In the genomic region with DNA sequence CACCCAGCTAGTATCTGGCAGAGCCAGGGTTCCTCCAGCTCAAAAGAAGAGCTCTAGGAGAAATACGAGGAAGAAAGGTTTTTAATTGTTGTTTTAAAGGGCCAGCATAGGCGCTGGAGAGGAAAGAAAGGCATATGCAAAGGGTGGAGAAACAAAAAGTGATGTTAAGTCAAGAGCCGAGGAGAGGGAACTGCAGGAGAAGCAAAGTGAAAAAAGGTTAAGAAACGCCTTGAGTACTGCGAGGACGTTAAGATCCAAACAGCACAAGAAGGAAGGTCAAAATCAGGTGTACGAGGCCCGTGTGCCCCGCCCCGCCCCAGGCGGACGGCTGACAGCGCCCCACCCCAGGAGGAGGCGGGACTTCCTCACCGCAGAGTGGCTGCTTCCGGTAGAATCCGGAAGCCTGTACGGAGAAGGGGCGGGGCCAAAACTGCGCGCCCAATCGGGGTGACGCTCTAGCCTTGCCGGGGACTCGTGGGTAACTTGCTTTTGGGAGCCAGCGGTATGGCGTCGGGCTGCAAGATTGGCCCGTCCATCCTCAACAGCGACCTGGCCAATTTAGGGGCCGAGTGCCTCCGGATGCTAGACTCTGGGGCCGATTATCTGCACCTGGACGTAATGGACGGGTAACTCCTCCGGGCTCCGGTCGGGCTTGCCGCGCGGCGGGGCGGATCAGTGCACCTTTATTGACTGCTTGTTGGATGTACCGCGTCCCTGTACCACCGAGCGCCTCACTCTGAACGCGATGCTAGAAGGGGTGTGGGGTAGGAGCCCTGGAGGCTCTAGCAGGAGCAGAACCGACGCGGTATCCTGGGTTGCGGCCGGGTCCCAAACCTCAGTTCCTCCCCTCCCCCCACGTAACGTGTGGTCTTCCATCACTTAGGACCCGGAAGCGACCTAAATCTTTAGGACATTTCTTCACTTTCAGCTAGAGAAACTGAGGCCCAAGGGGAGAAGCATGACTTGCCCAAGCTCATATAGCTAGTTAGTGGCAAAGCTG, we compare ENCODE assay signal across 1 cellular context.
TF ChIP-seq lines count a peak whose summit lies in the region.

A gene (plus strand): TSS at position 481 of the 1,000 bp plus-strand sequence. CDS start 24 bp downstream, at position 505.

TF ChIP-seq in HepG2, 621 proteins besides CTCF, POLR2A, EP300 and RAD21 (continued from another document and continues in another):
- TF ChIP-seq, protein P1, sequence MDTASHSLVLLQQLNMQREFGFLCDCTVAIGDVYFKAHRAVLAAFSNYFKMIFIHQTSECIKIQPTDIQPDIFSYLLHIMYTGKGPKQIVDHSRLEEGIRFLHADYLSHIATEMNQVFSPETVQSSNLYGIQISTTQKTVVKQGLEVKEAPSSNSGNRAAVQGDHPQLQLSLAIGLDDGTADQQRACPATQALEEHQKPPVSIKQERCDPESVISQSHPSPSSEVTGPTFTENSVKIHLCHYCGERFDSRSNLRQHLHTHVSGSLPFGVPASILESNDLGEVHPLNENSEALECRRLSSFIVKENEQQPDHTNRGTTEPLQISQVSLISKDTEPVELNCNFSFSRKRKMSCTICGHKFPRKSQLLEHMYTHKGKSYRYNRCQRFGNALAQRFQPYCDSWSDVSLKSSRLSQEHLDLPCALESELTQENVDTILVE (CRISPR knock-in tag; IDR thresholded peaks at IDR 0.05) = no peak
- TF ChIP-seq NONO (IDR thresholded peaks at IDR 0.05) (no peak), NONO (CRISPR knock-in tag; conservative IDR thresholded peaks at IDR 0.05) (peak; percentile 81; the same call in 1 of the 2 replicates), XBP1 (CRISPR knock-in tag; IDR thresholded peaks at IDR 0.05) (no peak), SATB2 (CRISPR knock-in tag; IDR thresholded peaks at IDR 0.05) (0 out of 2 replicates have a peak, but pooled peaks have one; percentile 36), ZSCAN21 (CRISPR knock-in tag; IDR thresholded peaks at IDR 0.05; ENCODE audit: borderline replicate concordance) (peak; percentile 46; the same call in 1 of the 2 replicates), FOXP1 (IDR thresholded peaks at IDR 0.05) (no peak), FOXP1 (CRISPR knock-in tag; IDR thresholded peaks at IDR 0.05) (no peak), ZNF337 (CRISPR knock-in tag; IDR thresholded peaks at IDR 0.05; ENCODE audit: borderline replicate concordance, low read depth) (no peak), ZKSCAN1 (IDR thresholded peaks at IDR 0.05; ENCODE audit: low read length) (no peak; the same call in 1 of the 2 replicates), TCF7L2 (IDR thresholded peaks at IDR 0.05; ENCODE audit: low read depth, low read length) (no peak), ZNF224 (CRISPR knock-in tag; IDR thresholded peaks at IDR 0.05) (peak; percentile 66; the same call in 1 of the 2 replicates), RFX1 (IDR thresholded peaks at IDR 0.05) (no peak), ZNF44 (CRISPR knock-in tag; IDR thresholded peaks at IDR 0.05) (0 out of 2 replicates have a peak, but pooled peaks have one; percentile 85), ZNF766 (CRISPR knock-in tag; IDR thresholded peaks at IDR 0.05; ENCODE audit: borderline replicate concordance) (no peak), SOX5 (CRISPR knock-in tag; IDR thresholded peaks at IDR 0.05; ENCODE audit: borderline replicate concordance) (peak; percentile 32; the same call in 1 of the 2 replicates), KMT2A (CRISPR knock-in tag; IDR thresholded peaks at IDR 0.05) (peak; percentile 95), ZFP82 (CRISPR knock-in tag; IDR thresholded peaks at IDR 0.05; ENCODE audit: borderline replicate concordance) (peak; percentile 58; the same call in 1 of the 2 replicates), ZNF709 (CRISPR knock-in tag; IDR thresholded peaks at IDR 0.05) (peak; percentile 61; the same call in 1 of the 2 replicates), MEF2D (CRISPR knock-in tag; IDR thresholded peaks at IDR 0.05) (no peak), TEAD3 (CRISPR knock-in tag; optimal IDR thresholded peaks at IDR 0.05; ENCODE audit: borderline replicate concordance) (peak; percentile 52), ZBTB21 (CRISPR knock-in tag; IDR thresholded peaks at IDR 0.05) (no peak), ZNF530 (CRISPR knock-in tag; IDR thresholded peaks at IDR 0.05; ENCODE audit: low read depth) (no peak)
- TF ChIP-seq, protein P2, sequence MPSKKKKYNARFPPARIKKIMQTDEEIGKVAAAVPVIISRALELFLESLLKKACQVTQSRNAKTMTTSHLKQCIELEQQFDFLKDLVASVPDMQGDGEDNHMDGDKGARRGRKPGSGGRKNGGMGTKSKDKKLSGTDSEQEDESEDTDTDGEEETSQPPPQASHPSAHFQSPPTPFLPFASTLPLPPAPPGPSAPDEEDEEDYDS (CRISPR knock-in tag; IDR thresholded peaks at IDR 0.05) = peak; percentile 74
- TF ChIP-seq, protein P3, sequence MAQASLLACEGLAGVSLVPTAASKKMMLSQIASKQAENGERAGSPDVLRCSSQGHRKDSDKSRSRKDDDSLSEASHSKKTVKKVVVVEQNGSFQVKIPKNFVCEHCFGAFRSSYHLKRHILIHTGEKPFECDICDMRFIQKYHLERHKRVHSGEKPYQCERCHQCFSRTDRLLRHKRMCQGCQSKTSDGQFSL (CRISPR knock-in tag; IDR thresholded peaks at IDR 0.05) = no peak
- TF ChIP-seq, protein P4, sequence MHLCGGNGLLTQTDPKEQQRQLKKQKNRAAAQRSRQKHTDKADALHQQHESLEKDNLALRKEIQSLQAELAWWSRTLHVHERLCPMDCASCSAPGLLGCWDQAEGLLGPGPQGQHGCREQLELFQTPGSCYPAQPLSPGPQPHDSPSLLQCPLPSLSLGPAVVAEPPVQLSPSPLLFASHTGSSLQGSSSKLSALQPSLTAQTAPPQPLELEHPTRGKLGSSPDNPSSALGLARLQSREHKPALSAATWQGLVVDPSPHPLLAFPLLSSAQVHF (CRISPR knock-in tag; IDR thresholded peaks at IDR 0.05) = 0 out of 2 replicates have a peak, but pooled peaks have one; percentile 16
- TF ChIP-seq, protein P5, sequence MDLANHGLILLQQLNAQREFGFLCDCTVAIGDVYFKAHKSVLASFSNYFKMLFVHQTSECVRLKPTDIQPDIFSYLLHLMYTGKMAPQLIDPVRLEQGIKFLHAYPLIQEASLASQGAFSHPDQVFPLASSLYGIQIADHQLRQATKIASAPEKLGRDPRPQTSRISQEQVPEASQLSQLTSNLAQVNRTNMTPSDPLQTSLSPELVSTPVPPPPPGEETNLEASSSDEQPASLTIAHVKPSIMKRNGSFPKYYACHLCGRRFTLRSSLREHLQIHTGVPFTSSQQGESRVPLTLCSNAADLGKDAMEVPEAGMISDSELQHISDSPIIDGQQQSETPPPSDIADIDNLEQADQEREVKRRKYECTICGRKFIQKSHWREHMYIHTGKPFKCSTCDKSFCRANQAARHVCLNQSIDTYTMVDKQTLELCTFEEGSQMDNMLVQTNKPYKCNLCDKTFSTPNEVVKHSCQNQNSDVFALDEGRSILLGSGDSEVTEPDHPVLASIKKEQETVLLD (CRISPR knock-in tag; IDR thresholded peaks at IDR 0.05; ENCODE audit: low read depth) = no peak
- TF ChIP-seq, protein P6, sequence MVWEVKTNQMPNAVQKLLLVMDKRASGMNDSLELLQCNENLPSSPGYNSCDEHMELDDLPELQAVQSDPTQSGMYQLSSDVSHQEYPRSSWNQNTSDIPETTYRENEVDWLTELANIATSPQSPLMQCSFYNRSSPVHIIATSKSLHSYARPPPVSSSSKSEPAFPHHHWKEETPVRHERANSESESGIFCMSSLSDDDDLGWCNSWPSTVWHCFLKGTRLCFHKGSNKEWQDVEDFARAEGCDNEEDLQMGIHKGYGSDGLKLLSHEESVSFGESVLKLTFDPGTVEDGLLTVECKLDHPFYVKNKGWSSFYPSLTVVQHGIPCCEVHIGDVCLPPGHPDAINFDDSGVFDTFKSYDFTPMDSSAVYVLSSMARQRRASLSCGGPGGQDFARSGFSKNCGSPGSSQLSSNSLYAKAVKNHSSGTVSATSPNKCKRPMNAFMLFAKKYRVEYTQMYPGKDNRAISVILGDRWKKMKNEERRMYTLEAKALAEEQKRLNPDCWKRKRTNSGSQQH (CRISPR knock-in tag; IDR thresholded peaks at IDR 0.05; ENCODE audit: low read depth) = no peak
- TF ChIP-seq, protein P7, sequence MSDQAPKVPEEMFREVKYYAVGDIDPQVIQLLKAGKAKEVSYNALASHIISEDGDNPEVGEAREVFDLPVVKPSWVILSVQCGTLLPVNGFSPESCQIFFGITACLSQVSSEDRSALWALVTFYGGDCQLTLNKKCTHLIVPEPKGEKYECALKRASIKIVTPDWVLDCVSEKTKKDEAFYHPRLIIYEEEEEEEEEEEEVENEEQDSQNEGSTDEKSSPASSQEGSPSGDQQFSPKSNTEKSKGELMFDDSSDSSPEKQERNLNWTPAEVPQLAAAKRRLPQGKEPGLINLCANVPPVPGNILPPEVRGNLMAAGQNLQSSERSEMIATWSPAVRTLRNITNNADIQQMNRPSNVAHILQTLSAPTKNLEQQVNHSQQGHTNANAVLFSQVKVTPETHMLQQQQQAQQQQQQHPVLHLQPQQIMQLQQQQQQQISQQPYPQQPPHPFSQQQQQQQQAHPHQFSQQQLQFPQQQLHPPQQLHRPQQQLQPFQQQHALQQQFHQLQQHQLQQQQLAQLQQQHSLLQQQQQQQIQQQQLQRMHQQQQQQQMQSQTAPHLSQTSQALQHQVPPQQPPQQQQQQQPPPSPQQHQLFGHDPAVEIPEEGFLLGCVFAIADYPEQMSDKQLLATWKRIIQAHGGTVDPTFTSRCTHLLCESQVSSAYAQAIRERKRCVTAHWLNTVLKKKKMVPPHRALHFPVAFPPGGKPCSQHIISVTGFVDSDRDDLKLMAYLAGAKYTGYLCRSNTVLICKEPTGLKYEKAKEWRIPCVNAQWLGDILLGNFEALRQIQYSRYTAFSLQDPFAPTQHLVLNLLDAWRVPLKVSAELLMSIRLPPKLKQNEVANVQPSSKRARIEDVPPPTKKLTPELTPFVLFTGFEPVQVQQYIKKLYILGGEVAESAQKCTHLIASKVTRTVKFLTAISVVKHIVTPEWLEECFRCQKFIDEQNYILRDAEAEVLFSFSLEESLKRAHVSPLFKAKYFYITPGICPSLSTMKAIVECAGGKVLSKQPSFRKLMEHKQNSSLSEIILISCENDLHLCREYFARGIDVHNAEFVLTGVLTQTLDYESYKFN (CRISPR knock-in tag; conservative IDR thresholded peaks at IDR 0.05) = peak; percentile 48
- TF ChIP-seq, protein P8, sequence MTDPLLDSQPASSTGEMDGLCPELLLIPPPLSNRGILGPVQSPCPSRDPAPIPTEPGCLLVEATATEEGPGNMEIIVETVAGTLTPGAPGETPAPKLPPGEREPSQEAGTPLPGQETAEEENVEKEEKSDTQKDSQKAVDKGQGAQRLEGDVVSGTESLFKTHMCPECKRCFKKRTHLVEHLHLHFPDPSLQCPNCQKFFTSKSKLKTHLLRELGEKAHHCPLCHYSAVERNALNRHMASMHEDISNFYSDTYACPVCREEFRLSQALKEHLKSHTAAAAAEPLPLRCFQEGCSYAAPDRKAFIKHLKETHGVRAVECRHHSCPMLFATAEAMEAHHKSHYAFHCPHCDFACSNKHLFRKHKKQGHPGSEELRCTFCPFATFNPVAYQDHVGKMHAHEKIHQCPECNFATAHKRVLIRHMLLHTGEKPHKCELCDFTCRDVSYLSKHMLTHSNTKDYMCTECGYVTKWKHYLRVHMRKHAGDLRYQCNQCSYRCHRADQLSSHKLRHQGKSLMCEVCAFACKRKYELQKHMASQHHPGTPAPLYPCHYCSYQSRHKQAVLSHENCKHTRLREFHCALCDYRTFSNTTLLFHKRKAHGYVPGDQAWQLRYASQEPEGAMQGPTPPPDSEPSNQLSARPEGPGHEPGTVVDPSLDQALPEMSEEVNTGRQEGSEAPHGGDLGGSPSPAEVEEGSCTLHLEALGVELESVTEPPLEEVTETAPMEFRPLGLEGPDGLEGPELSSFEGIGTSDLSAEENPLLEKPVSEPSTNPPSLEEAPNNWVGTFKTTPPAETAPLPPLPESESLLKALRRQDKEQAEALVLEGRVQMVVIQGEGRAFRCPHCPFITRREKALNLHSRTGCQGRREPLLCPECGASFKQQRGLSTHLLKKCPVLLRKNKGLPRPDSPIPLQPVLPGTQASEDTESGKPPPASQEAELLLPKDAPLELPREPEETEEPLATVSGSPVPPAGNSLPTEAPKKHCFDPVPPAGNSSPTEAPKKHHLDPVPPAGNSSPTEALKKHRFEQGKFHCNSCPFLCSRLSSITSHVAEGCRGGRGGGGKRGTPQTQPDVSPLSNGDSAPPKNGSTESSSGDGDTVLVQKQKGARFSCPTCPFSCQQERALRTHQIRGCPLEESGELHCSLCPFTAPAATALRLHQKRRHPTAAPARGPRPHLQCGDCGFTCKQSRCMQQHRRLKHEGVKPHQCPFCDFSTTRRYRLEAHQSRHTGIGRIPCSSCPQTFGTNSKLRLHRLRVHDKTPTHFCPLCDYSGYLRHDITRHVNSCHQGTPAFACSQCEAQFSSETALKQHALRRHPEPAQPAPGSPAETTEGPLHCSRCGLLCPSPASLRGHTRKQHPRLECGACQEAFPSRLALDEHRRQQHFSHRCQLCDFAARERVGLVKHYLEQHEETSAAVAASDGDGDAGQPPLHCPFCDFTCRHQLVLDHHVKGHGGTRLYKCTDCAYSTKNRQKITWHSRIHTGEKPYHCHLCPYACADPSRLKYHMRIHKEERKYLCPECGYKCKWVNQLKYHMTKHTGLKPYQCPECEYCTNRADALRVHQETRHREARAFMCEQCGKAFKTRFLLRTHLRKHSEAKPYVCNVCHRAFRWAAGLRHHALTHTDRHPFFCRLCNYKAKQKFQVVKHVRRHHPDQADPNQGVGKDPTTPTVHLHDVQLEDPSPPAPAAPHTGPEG (CRISPR knock-in tag; IDR thresholded peaks at IDR 0.05) = peak; percentile 51
- TF ChIP-seq, protein P9, sequence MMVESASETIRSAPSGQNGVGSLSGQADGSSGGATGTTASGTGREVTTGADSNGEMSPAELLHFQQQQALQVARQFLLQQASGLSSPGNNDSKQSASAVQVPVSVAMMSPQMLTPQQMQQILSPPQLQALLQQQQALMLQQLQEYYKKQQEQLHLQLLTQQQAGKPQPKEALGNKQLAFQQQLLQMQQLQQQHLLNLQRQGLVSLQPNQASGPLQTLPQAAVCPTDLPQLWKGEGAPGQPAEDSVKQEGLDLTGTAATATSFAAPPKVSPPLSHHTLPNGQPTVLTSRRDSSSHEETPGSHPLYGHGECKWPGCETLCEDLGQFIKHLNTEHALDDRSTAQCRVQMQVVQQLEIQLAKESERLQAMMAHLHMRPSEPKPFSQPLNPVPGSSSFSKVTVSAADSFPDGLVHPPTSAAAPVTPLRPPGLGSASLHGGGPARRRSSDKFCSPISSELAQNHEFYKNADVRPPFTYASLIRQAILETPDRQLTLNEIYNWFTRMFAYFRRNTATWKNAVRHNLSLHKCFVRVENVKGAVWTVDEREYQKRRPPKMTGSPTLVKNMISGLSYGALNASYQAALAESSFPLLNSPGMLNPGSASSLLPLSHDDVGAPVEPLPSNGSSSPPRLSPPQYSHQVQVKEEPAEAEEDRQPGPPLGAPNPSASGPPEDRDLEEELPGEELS (CRISPR knock-in tag; IDR thresholded peaks at IDR 0.05) = peak; percentile 21
